In the genomic region with DNA sequence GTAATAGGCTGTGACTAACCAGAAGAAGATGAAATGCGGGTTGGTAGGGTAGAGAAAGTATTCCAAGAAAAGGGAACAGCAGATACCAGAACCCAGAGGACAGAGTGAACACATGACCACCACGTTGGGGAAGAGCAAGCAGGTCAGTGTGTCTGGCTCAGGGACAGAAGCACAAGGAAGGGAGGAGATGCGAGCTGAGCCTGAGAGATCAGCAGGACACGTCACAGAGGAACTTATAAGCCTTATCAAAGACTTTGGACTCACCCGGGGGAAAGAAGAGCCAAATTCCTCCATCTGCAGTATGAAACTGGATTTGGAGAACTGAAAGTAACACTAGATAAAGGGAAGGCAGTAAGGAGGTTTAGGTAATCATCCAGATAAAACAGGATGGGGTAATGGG, we compare ENCODE assay signal across 18 cellular contexts.
"Had no signal": no experiment of that assay in that cellular context is flagged by ENCODE, and none has a peak within 500 bp of the region (broad histone marks: within the 10 kb centered on the region; RNA-seq: fewer than 3 reads in every experiment).

No MANE protein-coding gene starts in this region.

- H3K4me1 Mint-ChIP-seq: natural killer cell had no signal

- H3K4me3 Mint-ChIP-seq: activated T-cell treated with anti-CD3 and anti-CD28 coated beads, Interleukin-2, amount 50 U/mL, for 72 hours; dendritic cell treated with granulocyte-macrophage colony-stimulating factor and Interleukin-4, amounts not matched to agents 40 ng/mL and 50 ng/mL, for 4 days; natural killer cell had no signal

- H3K4me3 ChIP-seq: ascending aorta, gastrocnemius medialis, thyroid gland had no signal

- ATAC-seq: activated T-cell treated with anti-CD3 and anti-CD28 coated beads, Interleukin-2, amount 50 U/mL, for 72 hours; esophagus mucosa; gastrocnemius medialis; natural killer cell had no signal

- H3K79me2 ChIP-seq: parathyroid adenoma had no signal

- H3K9ac ChIP-seq: parathyroid adenoma had no signal

- H3K27me3 ChIP-seq: ascending aorta, gastrocnemius medialis, thyroid gland had no signal

- H3K36me3 Mint-ChIP-seq: natural killer cell had no signal

- H3K27ac ChIP-seq: ascending aorta, gastrocnemius medialis, parathyroid adenoma, thyroid gland had no signal

- H3K36me3 ChIP-seq: ascending aorta, gastrocnemius medialis, thyroid gland had no signal

- DNase-seq: activated CD4-positive, alpha-beta T cell treated with anti-CD3 and anti-CD28 coated beads, Interleukin-2, amount 50 U/mL, for 4 hours; activated CD4-positive, CD25-positive, alpha-beta regulatory T cell treated with anti-CD3 and anti-CD28 coated beads, Interleukin-2, amount 50 U/mL, for 72 hours; activated effector memory CD4-positive, alpha-beta T cell treated with anti-CD3 and anti-CD28 coated beads, Interleukin-2, amount 50 U/mL, for 16 hours; activated naive CD4-positive, alpha-beta T cell treated with anti-CD3 and anti-CD28 coated beads, Interleukin-2, amount 50 U/mL, for 16 hours; activated T-cell treated with anti-CD3 and anti-CD28 coated beads, Interleukin-2, amount 50 U/mL, for 72 hours; effector CD8-positive, alpha-beta T cell; gastrocnemius medialis; head of caudate nucleus; kidney; mesenchymal stem cell; natural killer cell; stimulated activated CD8-positive, alpha-beta memory T cell treated with anti-CD3 and anti-CD28 coated beads, Interleukin-4, amount 100 ng/mL, for 48 hours; stimulated activated naive CD4-positive, alpha-beta T cell; thyroid gland had no signal

- H3K9me3 Mint-ChIP-seq: activated T-cell treated with anti-CD3 and anti-CD28 coated beads, Interleukin-2, amount 50 U/mL, for 72 hours; dendritic cell treated with granulocyte-macrophage colony-stimulating factor and Interleukin-4, amounts not matched to agents 40 ng/mL and 50 ng/mL, for 4 days; natural killer cell had no signal

- H3K4me1 ChIP-seq: gastrocnemius medialis had no signal

- H3K27ac Mint-ChIP-seq: activated T-cell treated with anti-CD3 and anti-CD28 coated beads, Interleukin-2, amount 50 U/mL, for 72 hours; dendritic cell treated with granulocyte-macrophage colony-stimulating factor and Interleukin-4, amounts not matched to agents 40 ng/mL and 50 ng/mL, for 4 days; natural killer cell had no signal

- H3K27me3 Mint-ChIP-seq: dendritic cell treated with granulocyte-macrophage colony-stimulating factor and Interleukin-4, amounts not matched to agents 40 ng/mL and 50 ng/mL, for 4 days had no signal
